Comparison of ENCODE assay signal across 4 cellular contexts in the genomic region with DNA sequence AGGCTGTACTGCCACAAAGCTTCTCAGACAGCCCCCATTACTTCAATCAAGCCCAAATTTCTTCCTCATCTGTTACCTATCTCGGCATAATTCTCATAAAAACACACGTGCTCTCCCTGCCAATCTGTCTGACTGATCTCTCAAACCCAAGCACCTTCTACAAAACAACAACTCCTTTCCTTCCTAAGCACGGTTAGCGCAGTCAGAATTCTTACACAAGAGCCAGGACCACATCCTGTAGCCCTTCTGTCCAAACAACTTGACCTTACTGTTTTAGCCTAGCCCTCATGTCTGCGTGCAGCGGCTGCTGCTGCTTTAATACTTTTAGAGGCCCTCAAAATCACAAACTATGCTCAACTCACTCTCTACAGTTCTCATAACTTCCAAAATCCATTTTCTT. TPM values are rescaled to one million over a fixed set of nuclear protein-coding genes. Genes with fewer than 3 reads are reported as not detected.
"Had no signal": no experiment of that assay in that cellular context is flagged by ENCODE, and none has a peak within 500 bp of the region (broad histone marks: within the 10 kb centered on the region; RNA-seq: fewer than 3 reads in every experiment).

No MANE protein-coding gene starts in this region.

RNA-seq across cellular contexts. Expression of a gene that starts 22.2 kb away (rescaled TPM):
- total RNA-seq: activated CD8-positive, alpha-beta T cell treated with anti-CD3 and anti-CD28 coated beads, Interleukin-2, amount 10 ng/mL, durations not matched to agents 7 days and 5 days; OCI-LY7; Right ventricle myocardium inferior; T-helper 2 cell treated with Interferon-gamma antibody and Interleukin-4, amounts not matched to agents 100 ng/mL and 5 ng/mL, for 36 hours had no signal

RNA-seq across cellular contexts. Expression of a gene that starts 26.4 kb away (rescaled TPM):
- total RNA-seq: OCI-LY7 had no signal
